Comparison of ENCODE assay signal across 11 cellular contexts in genomic region chrX:1463581-1464281, GRCh38. TPM values are rescaled to one million over a fixed set of nuclear protein-coding genes. Genes with fewer than 3 reads are reported as not detected.
DNase-seq lines count a peak whose midpoint lies in the region; ATAC-seq and TF ChIP-seq lines count a peak whose summit lies in the region.
"Had no signal": no experiment of that assay in that cellular context is flagged by ENCODE, and none has a peak within 500 bp of the region (broad histone marks: within the 10 kb centered on the region; RNA-seq: fewer than 3 reads in every experiment).

No MANE protein-coding gene starts in this region.

- DNase-seq in activated naive CD4-positive, alpha-beta T cell treated with anti-CD3 and anti-CD28 coated beads for 36 hours = peak; percentile 20
- DNase-seq in activated naive CD4-positive, alpha-beta T cell treated with anti-CD3 and anti-CD28 coated beads, Interleukin-2, amount 50 U/mL, for 16 hours = no peak
- DNase-seq in activated T-helper 1 cell treated with anti-CD3 and anti-CD28 coated beads, Interleukin-12 subunit alpha, Interleukin-12 subunit beta, Interleukin-2, Interleukin-4 antibody, amounts not matched to agents 30 ng/mL and 10 ng/mL and 1 ng/mL, durations not matched to agents 14 hours and 24 hours and 36 hours (ENCODE audit: low spot score) = no peak
- DNase-seq in lower lobe of right lung (peak; percentile 14), type B pancreatic cell (ENCODE audit: extremely low spot score, unreplicated experiment) (peak; percentile 59), HuH-7.5 (ENCODE audit: low spot score) (no peak), uterus (no peak)
- DNase-seq in stimulated activated naive CD4-positive, alpha-beta T cell treated with Interleukin-2 at 50 U/mL for 16 hours (lab: John Stamatoyannopoulos, UW) = no peak
- DNase-seq: NCI-H1092, NCI-H524, right cardiac atrium had no signal

- no peaks in the 10 kb centered on the region for H3K27me3 Mint-ChIP-seq in activated naive CD4-positive, alpha-beta T cell treated with anti-CD3 and anti-CD28 coated beads for 36 hours (ENCODE audit: low read depth)
- H3K27me3 Mint-ChIP-seq in activated T-helper 1 cell treated with anti-CD3 and anti-CD28 coated beads, Interleukin-12 subunit alpha, Interleukin-12 subunit beta, Interleukin-2, Interleukin-4 antibody, amounts not matched to agents 30 ng/mL and 10 ng/mL and 1 ng/mL, durations not matched to agents 14 hours and 24 hours and 36 hours (ENCODE audit: insufficient read depth) = no peaks in the 10 kb centered on the region
- peaks cover 19% of the 10 kb centered on the region for H3K27me3 Mint-ChIP-seq in type B pancreatic cell

- H3K36me3 Mint-ChIP-seq in activated naive CD4-positive, alpha-beta T cell treated with anti-CD3 and anti-CD28 coated beads for 36 hours (ENCODE audit: low read depth) = peaks cover 11% of the 10 kb centered on the region
- peaks cover 25% of the 10 kb centered on the region for H3K36me3 Mint-ChIP-seq in activated T-helper 1 cell treated with anti-CD3 and anti-CD28 coated beads, Interleukin-12 subunit alpha, Interleukin-12 subunit beta, Interleukin-2, Interleukin-4 antibody, amounts not matched to agents 30 ng/mL and 10 ng/mL and 1 ng/mL, durations not matched to agents 14 hours and 24 hours and 36 hours (ENCODE audit: low read depth)
- no peaks in the 10 kb centered on the region for H3K36me3 Mint-ChIP-seq in type B pancreatic cell

- peak overlapping the region; percentile 28 for H3K4me3 Mint-ChIP-seq in activated naive CD4-positive, alpha-beta T cell treated with anti-CD3 and anti-CD28 coated beads for 36 hours
- peak overlapping the region; percentile 77 for H3K4me3 Mint-ChIP-seq in activated T-helper 1 cell treated with anti-CD3 and anti-CD28 coated beads, Interleukin-12 subunit alpha, Interleukin-12 subunit beta, Interleukin-2, Interleukin-4 antibody, amounts not matched to agents 30 ng/mL and 10 ng/mL and 1 ng/mL, durations not matched to agents 14 hours and 24 hours and 36 hours
- no peak overlapping the region for H3K4me3 Mint-ChIP-seq in type B pancreatic cell

- H3K27me3 ChIP-seq in lower lobe of right lung (ENCODE audit: low read depth) (peaks cover 11% of the 10 kb centered on the region), uterus (no peaks in the 10 kb centered on the region)

- no peak overlapping the region for H3K27ac ChIP-seq in lower lobe of right lung
- no peak overlapping the region for H3K27ac ChIP-seq in uterus

- H3K36me3 ChIP-seq in lower lobe of right lung (no peaks in the 10 kb centered on the region), uterus (no peaks in the 10 kb centered on the region)

- no peaks in the 10 kb centered on the region for H3K4me1 ChIP-seq in lower lobe of right lung
- no peaks in the 10 kb centered on the region for H3K4me1 ChIP-seq in uterus

- no peak for TF ChIP-seq POLR2A in uterus (IDR thresholded peaks at IDR 0.05)

- intact Hi-C loops in activated naive CD4-positive, alpha-beta T cell treated with anti-CD3 and anti-CD28 coated beads for 36 hours (cut with micrococcal nuclease) = loop anchor here (1.0 to 2.0 kb wide), 4 partner anchors 18 to 128 kb away; partner anchors contain the start of gene AKAP17A
- intact Hi-C loops in activated T-helper 1 cell treated with anti-CD3 and anti-CD28 coated beads, Interleukin-12 subunit alpha, Interleukin-12 subunit beta, Interleukin-2, Interleukin-4 antibody, amounts not matched to agents 30 ng/mL and 10 ng/mL and 1 ng/mL, durations not matched to agents 14 hours and 24 hours and 36 hours (cut with micrococcal nuclease) = loop anchor here (1.0 to 2.0 kb wide), 5 partner anchors 9 to 73 kb away; partner anchors contain the start of gene SLC25A6
- intact Hi-C loops in lower lobe of right lung (cut with DNase I) (no loop called here), uterus (cut with DNase I; ENCODE audit: low total_unique reads) (no loop called here)

- H3K27ac Mint-ChIP-seq in activated naive CD4-positive, alpha-beta T cell treated with anti-CD3 and anti-CD28 coated beads for 36 hours = peak overlapping the region; percentile 89
- H3K27ac Mint-ChIP-seq in activated T-helper 1 cell treated with anti-CD3 and anti-CD28 coated beads, Interleukin-12 subunit alpha, Interleukin-12 subunit beta, Interleukin-2, Interleukin-4 antibody, amounts not matched to agents 30 ng/mL and 10 ng/mL and 1 ng/mL, durations not matched to agents 14 hours and 24 hours and 36 hours = peak overlapping the region; percentile 90
- no peak overlapping the region for H3K27ac Mint-ChIP-seq in type B pancreatic cell

- H3K9me3 ChIP-seq in lower lobe of right lung = no peaks in the 10 kb centered on the region
- no peaks in the 10 kb centered on the region for H3K9me3 ChIP-seq in uterus

- TF ChIP-seq CTCF in lower lobe of right lung (IDR thresholded peaks at IDR 0.05) (no peak), type B pancreatic cell (conservative IDR thresholded peaks at IDR 0.05) (no peak), uterus (IDR thresholded peaks at IDR 0.05) (no peak)

- H3K4me1 Mint-ChIP-seq in activated naive CD4-positive, alpha-beta T cell treated with anti-CD3 and anti-CD28 coated beads for 36 hours (ENCODE audit: low read depth) = peaks cover 58% of the 10 kb centered on the region
- H3K4me1 Mint-ChIP-seq in activated T-helper 1 cell treated with anti-CD3 and anti-CD28 coated beads, Interleukin-12 subunit alpha, Interleukin-12 subunit beta, Interleukin-2, Interleukin-4 antibody, amounts not matched to agents 30 ng/mL and 10 ng/mL and 1 ng/mL, durations not matched to agents 14 hours and 24 hours and 36 hours (ENCODE audit: low read depth) = peaks cover 64% of the 10 kb centered on the region
- no peaks in the 10 kb centered on the region for H3K4me1 Mint-ChIP-seq in type B pancreatic cell (ENCODE audit: unreplicated experiment)

- H3K4me3 ChIP-seq in lower lobe of right lung = no peak overlapping the region
- no peak overlapping the region for H3K4me3 ChIP-seq in uterus

- H3K9me3 Mint-ChIP-seq in activated naive CD4-positive, alpha-beta T cell treated with anti-CD3 and anti-CD28 coated beads for 36 hours = no peaks in the 10 kb centered on the region
- no peaks in the 10 kb centered on the region for H3K9me3 Mint-ChIP-seq in activated T-helper 1 cell treated with anti-CD3 and anti-CD28 coated beads, Interleukin-12 subunit alpha, Interleukin-12 subunit beta, Interleukin-2, Interleukin-4 antibody, amounts not matched to agents 30 ng/mL and 10 ng/mL and 1 ng/mL, durations not matched to agents 14 hours and 24 hours and 36 hours
- H3K9me3 Mint-ChIP-seq in type B pancreatic cell = no peaks in the 10 kb centered on the region

- CTCF ChIA-PET in activated naive CD4-positive, alpha-beta T cell treated with anti-CD3 and anti-CD28 coated beads for 36 hours (lab: Charles Lee) = no interaction called here

- no peak for ATAC-seq in lower lobe of right lung

RNA-seq across cellular contexts. Expression of gene ASMTL, which starts 11.0 kb away (rescaled TPM):
- total RNA-seq in activated naive CD4-positive, alpha-beta T cell treated with anti-CD3 and anti-CD28 coated beads for 36 hours = 10 to 100 TPM; 45.1 to 47.2 TPM
- 45.4 and 48.0 TPM in 2 replicates for total RNA-seq in activated T-helper 1 cell treated with anti-CD3 and anti-CD28 coated beads, Interleukin-12 subunit alpha, Interleukin-12 subunit beta, Interleukin-2, Interleukin-4 antibody, amounts not matched to agents 30 ng/mL and 10 ng/mL and 1 ng/mL, durations not matched to agents 14 hours and 24 hours and 36 hours
- 19.1 TPM for total RNA-seq in lower lobe of right lung
- 20.2 and 31.5 TPM in 2 replicates for total RNA-seq in type B pancreatic cell (ENCODE audit: low replicate concordance)
- 10 to 100 TPM in 2 of 4 donors, 1 to 10 TPM in 2; 6.4 to 43.5 (median 11.1) TPM for total RNA-seq in uterus

Comparison
In these comparisons a context has a peak if more than half of its experiments do, and no peak if none do; other contexts are left out.
1. DNase-seq: peak in activated naive CD4-positive, alpha-beta T cell treated with anti-CD3 and anti-CD28 coated beads for 36 hours (single experiment), lower lobe of right lung (single experiment) and type B pancreatic cell (single experiment); none in activated naive CD4-positive, alpha-beta T cell treated with anti-CD3 and anti-CD28 coated beads, Interleukin-2, amount 50 U/mL, for 16 hours (single experiment), activated T-helper 1 cell treated with anti-CD3 and anti-CD28 coated beads, Interleukin-12 subunit alpha, Interleukin-12 subunit beta, Interleukin-2, Interleukin-4 antibody, amounts not matched to agents 30 ng/mL and 10 ng/mL and 1 ng/mL, durations not matched to agents 14 hours and 24 hours and 36 hours (single experiment), stimulated activated naive CD4-positive, alpha-beta T cell treated with Interleukin-2 at 50 U/mL for 16 hours (single experiment), HuH-7.5 (single experiment) and uterus (0 of 2).
2. intact Hi-C loops: an anchor here in activated naive CD4-positive, alpha-beta T cell treated with anti-CD3 and anti-CD28 coated beads for 36 hours (1.0 to 2.0 kb wide) and activated T-helper 1 cell treated with anti-CD3 and anti-CD28 coated beads, Interleukin-12 subunit alpha, Interleukin-12 subunit beta, Interleukin-2, Interleukin-4 antibody, amounts not matched to agents 30 ng/mL and 10 ng/mL and 1 ng/mL, durations not matched to agents 14 hours and 24 hours and 36 hours (1.0 to 2.0 kb wide); none called in lower lobe of right lung and uterus.